Comparison of ENCODE assay signal across 17 cellular contexts in genomic region chr5:157469687-157470086, GRCh38. TPM values are rescaled to one million over a fixed set of nuclear protein-coding genes. Genes with fewer than 3 reads are reported as not detected.
"Had no signal": no experiment of that assay in that cellular context is flagged by ENCODE, and none has a peak within 500 bp of the region (broad histone marks: within the 10 kb centered on the region; RNA-seq: fewer than 3 reads in every experiment).

No MANE protein-coding gene starts in this region.

- H3K9me3 ChIP-seq: gastroesophageal sphincter, left ventricle myocardium inferior, pancreas, stomach, tibial nerve had no signal

- DNase-seq: activated naive CD8-positive, alpha-beta T cell treated with anti-CD3 and anti-CD28 coated beads, Interleukin-2, amount 50 U/mL, for 24 hours; activated T-cell treated with anti-CD3 and anti-CD28 coated beads, Interleukin-2, amount 50 U/mL, for 24 hours; effector memory CD4-positive, alpha-beta T cell; kidney; left ventricle myocardium inferior; mesendoderm; pancreas; stimulated activated CD4-positive, alpha-beta T cell treated with anti-CD3 and anti-CD28 coated beads, Interleukin-4, amount 100 ng/mL, for 4 hours; stomach; SW 1271 had no signal

- H3K4me1 ChIP-seq: pancreas had no signal

- H3K9me3 Mint-ChIP-seq: activated naive CD8-positive, alpha-beta T cell treated with anti-CD3 and anti-CD28 coated beads, Interleukin-2, amount 50 U/mL, for 24 hours; activated T-cell treated with anti-CD3 and anti-CD28 coated beads, Interleukin-2, amount 50 U/mL, for 24 hours; neural crest cell; T-helper 2 cell treated with Interferon-gamma antibody and Interleukin-4, amounts not matched to agents 5 μg/mL and 100 μg/mL, for 36 hours had no signal

- H3K4me3 Mint-ChIP-seq: activated naive CD8-positive, alpha-beta T cell treated with anti-CD3 and anti-CD28 coated beads, Interleukin-2, amount 50 U/mL, for 24 hours; activated T-cell treated with anti-CD3 and anti-CD28 coated beads, Interleukin-2, amount 50 U/mL, for 24 hours; neural crest cell; T-helper 2 cell treated with Interferon-gamma antibody and Interleukin-4, amounts not matched to agents 5 μg/mL and 100 μg/mL, for 36 hours had no signal

- ATAC-seq: activated CD4-positive, CD25-positive, alpha-beta regulatory T cell treated with anti-CD3 and anti-CD28 coated beads, Interleukin-2, amount 50 U/mL, for 24 hours; activated naive CD8-positive, alpha-beta T cell treated with anti-CD3 and anti-CD28 coated beads, Interleukin-2, amount 50 U/mL, for 24 hours; gastroesophageal sphincter; pancreas had no signal

- H3K4me3 ChIP-seq: coronary artery, gastroesophageal sphincter, left ventricle myocardium inferior, pancreas, stomach, tibial nerve had no signal

- H3K36me3 ChIP-seq: left ventricle myocardium inferior, pancreas had no signal

- H3K27ac Mint-ChIP-seq: activated naive CD8-positive, alpha-beta T cell treated with anti-CD3 and anti-CD28 coated beads, Interleukin-2, amount 50 U/mL, for 24 hours; activated T-cell treated with anti-CD3 and anti-CD28 coated beads, Interleukin-2, amount 50 U/mL, for 24 hours; T-helper 2 cell treated with Interferon-gamma antibody and Interleukin-4, amounts not matched to agents 5 μg/mL and 100 μg/mL, for 36 hours had no signal

- H3K27me3 ChIP-seq: gastroesophageal sphincter, pancreas, stomach, tibial nerve had no signal

- H3K27ac ChIP-seq: coronary artery, epithelial cell of prostate, left ventricle myocardium inferior, pancreas, tibial nerve had no signal

RNA-seq across cellular contexts. Expression of gene NIPAL4, which starts 9.7 kb away (rescaled TPM):
- total RNA-seq: kidney, left ventricle myocardium inferior, neural crest cell, pancreas had no signal
